In genomic region chr16:2512920-2513404, GRCh38 we compare ENCODE assay signal across 9 cellular contexts. TPM values are rescaled to one million over a fixed set of nuclear protein-coding genes. Genes with fewer than 3 reads are reported as not detected.
DNase-seq lines count a peak whose midpoint lies in the region; ATAC-seq, FAIRE-seq and TF ChIP-seq lines count a peak whose summit lies in the region.
"Had no signal": no experiment of that assay in that cellular context is flagged by ENCODE, and none has a peak within 500 bp of the region (broad histone marks: within the 10 kb centered on the region; RNA-seq: fewer than 3 reads in every experiment).

No MANE protein-coding gene starts in this region.

- H3K27me3 ChIP-seq in CD4-positive, alpha-beta memory T cell (ENCODE audit: insufficient read depth, low read length) = no peaks in the 10 kb centered on the region
- no peaks in the 10 kb centered on the region for H3K27me3 ChIP-seq in iPS DF 6.9 (ENCODE audit: control insufficient read depth, insufficient read depth, low read length)

- H3K27ac Mint-ChIP-seq in CD4-positive, alpha-beta memory T cell = peak overlapping the region; percentile 91 to 97 (median 92)
- peak overlapping the region; percentile 78 for H3K27ac Mint-ChIP-seq in activated CD8-positive, alpha-beta T cell treated with anti-CD3 and anti-CD28 coated beads for 36 hours
- H3K27ac Mint-ChIP-seq in stimulated activated memory B cell treated with anti-CD40 and anti-IgM and Interleukin-4, amounts not matched to agents 10 μg/mL and 1 μg/mL and 100 μg/mL, for 72 hours = peak overlapping the region; percentile 87

- ATAC-seq in HG02678 (IDR thresholded peaks at IDR 0.05; ENCODE audit: unreplicated experiment) = peak; percentile 12
- peak; percentile 11 for ATAC-seq in activated CD8-positive, alpha-beta T cell treated with anti-CD3 and anti-CD28 coated beads for 36 hours
- ATAC-seq in stimulated activated memory B cell treated with anti-CD40 and anti-IgM and Interleukin-4, amounts not matched to agents 10 μg/mL and 1 μg/mL and 100 μg/mL, for 72 hours = no peak
- ATAC-seq in HG03378 (IDR thresholded peaks at IDR 0.05; ENCODE audit: unreplicated experiment) = no peak

- FAIRE-seq in urothelium cell line (lab: Jason Lieb, UNC) = no peak

- intact Hi-C loops in CD4-positive, alpha-beta memory T cell (cut with micrococcal nuclease) = loop anchor here (1.0 to 10.0 kb wide), 8 partner anchors 19 to 358 kb away; partner anchors contain the start of genes CCNF, RNPS1, TBC1D24 and TRAF7
- intact Hi-C loops in activated CD8-positive, alpha-beta T cell treated with anti-CD3 and anti-CD28 coated beads for 36 hours (cut with micrococcal nuclease) = no loop called here

- H3K9me3 Mint-ChIP-seq in CD4-positive, alpha-beta memory T cell = peaks cover 0 to 7% (median 0%) of the 10 kb centered on the region in 8 donors
- H3K9me3 Mint-ChIP-seq in activated CD8-positive, alpha-beta T cell treated with anti-CD3 and anti-CD28 coated beads for 36 hours = no peaks in the 10 kb centered on the region
- H3K9me3 Mint-ChIP-seq in stimulated activated memory B cell treated with anti-CD40 and anti-IgM and Interleukin-4, amounts not matched to agents 10 μg/mL and 1 μg/mL and 100 μg/mL, for 72 hours = no peaks in the 10 kb centered on the region

- H3K27me3 Mint-ChIP-seq in CD4-positive, alpha-beta memory T cell = no peaks in the 10 kb centered on the region
- H3K27me3 Mint-ChIP-seq in activated CD8-positive, alpha-beta T cell treated with anti-CD3 and anti-CD28 coated beads for 36 hours = no peaks in the 10 kb centered on the region
- no peaks in the 10 kb centered on the region for H3K27me3 Mint-ChIP-seq in stimulated activated memory B cell treated with anti-CD40 and anti-IgM and Interleukin-4, amounts not matched to agents 10 μg/mL and 1 μg/mL and 100 μg/mL, for 72 hours

- H3K27ac ChIP-seq in CD4-positive, alpha-beta memory T cell (ENCODE audit: low read depth, low read length) = peak overlapping the region; percentile 94
- no peak overlapping the region for H3K27ac ChIP-seq in iPS DF 6.9 (ENCODE audit: low read length)

- H3K4me3 Mint-ChIP-seq in CD4-positive, alpha-beta memory T cell = peak overlapping the region; percentile 79 to 96 (median 86)
- peak overlapping the region; percentile 90 for H3K4me3 Mint-ChIP-seq in activated CD8-positive, alpha-beta T cell treated with anti-CD3 and anti-CD28 coated beads for 36 hours
- peak overlapping the region; percentile 91 for H3K4me3 Mint-ChIP-seq in stimulated activated memory B cell treated with anti-CD40 and anti-IgM and Interleukin-4, amounts not matched to agents 10 μg/mL and 1 μg/mL and 100 μg/mL, for 72 hours

- H3K4me3 ChIP-seq in CD4-positive, alpha-beta memory T cell (ENCODE audit: low read length in 2 of 2) = peak overlapping the region; percentile 12 to 74
- peak overlapping the region; percentile 97; the same call in 1 of the 2 replicates for H3K4me3 ChIP-seq in iPS DF 6.9 (ENCODE audit: low read length)

- peaks cover 0 to 26% of the 10 kb centered on the region in 2 donors for H3K36me3 Mint-ChIP-seq in CD4-positive, alpha-beta memory T cell
- peaks cover 11% of the 10 kb centered on the region for H3K36me3 Mint-ChIP-seq in activated CD8-positive, alpha-beta T cell treated with anti-CD3 and anti-CD28 coated beads for 36 hours (ENCODE audit: low read depth)
- H3K36me3 Mint-ChIP-seq in stimulated activated memory B cell treated with anti-CD40 and anti-IgM and Interleukin-4, amounts not matched to agents 10 μg/mL and 1 μg/mL and 100 μg/mL, for 72 hours = peaks cover 15% of the 10 kb centered on the region

- DNase-seq in CD4-positive, alpha-beta memory T cell = peak in 1 of 5 donors; percentile 58
- peak; percentile 55 for DNase-seq in activated CD8-positive, alpha-beta T cell treated with anti-CD3 and anti-CD28 coated beads for 36 hours
- DNase-seq in iPS DF 6.9 (ENCODE audit: low read depth, low spot score) (no peak), NCI-H774 (lab: John Stamatoyannopoulos, UW) (no peak), urothelium cell line (ENCODE audit: low spot score) (no peak)

- no CpG with 5 or more reads among the region's 15 CpGs for WGBS in iPS DF 6.9 (ENCODE audit: insufficient coverage, insufficient read length)

- POLR2A ChIA-PET in CD4-positive, alpha-beta memory T cell (lab: Charles Lee; ENCODE audit: partially characterized antibody) = interaction anchor here (0.7 to 6.1 kb wide), 12 partner anchors 12 to 358 kb away, joined by 3 to 101 read pairs (median 4); partner anchors contain the start of genes ABCA3, CEMP1, MLST8 and PDPK1
- POLR2A ChIA-PET in activated CD8-positive, alpha-beta T cell treated with anti-CD3 and anti-CD28 coated beads for 36 hours (lab: Charles Lee) = interaction anchor here (0.8 to 3.7 kb wide), 8 partner anchors 11 to 156 kb away, joined by 3 to 26 read pairs (median 4); partner anchors contain the start of gene CEMP1

- H3K9me3 ChIP-seq in CD4-positive, alpha-beta memory T cell (ENCODE audit: control insufficient read depth in 1 of 2, low read length in 2 of 2) = no peaks in the 10 kb centered on the region
- H3K9me3 ChIP-seq in iPS DF 6.9 (ENCODE audit: control insufficient read depth, insufficient read depth, low read length) = no peaks in the 10 kb centered on the region

- no peaks in the 10 kb centered on the region for H3K36me3 ChIP-seq in CD4-positive, alpha-beta memory T cell (ENCODE audit: insufficient read depth, low read length)
- H3K36me3 ChIP-seq in iPS DF 6.9 (ENCODE audit: control insufficient read depth, insufficient read depth, low read length) = no peaks in the 10 kb centered on the region

- peaks cover 41% of the 10 kb centered on the region for H3K4me1 ChIP-seq in CD4-positive, alpha-beta memory T cell (ENCODE audit: insufficient read depth, low read length)
- peaks cover 10% of the 10 kb centered on the region for H3K4me1 ChIP-seq in iPS DF 6.9 (ENCODE audit: control insufficient read depth, insufficient read depth, low read length)

- no peak for TF ChIP-seq CTCF in activated CD8-positive, alpha-beta T cell treated with anti-CD3 and anti-CD28 coated beads for 36 hours (IDR thresholded peaks at IDR 0.05)

- peaks cover 32 to 57% (median 41%) of the 10 kb centered on the region in 4 donors for H3K4me1 Mint-ChIP-seq in CD4-positive, alpha-beta memory T cell
- peaks cover 42% of the 10 kb centered on the region for H3K4me1 Mint-ChIP-seq in activated CD8-positive, alpha-beta T cell treated with anti-CD3 and anti-CD28 coated beads for 36 hours (ENCODE audit: low read depth)
- peaks cover 84% of the 10 kb centered on the region for H3K4me1 Mint-ChIP-seq in stimulated activated memory B cell treated with anti-CD40 and anti-IgM and Interleukin-4, amounts not matched to agents 10 μg/mL and 1 μg/mL and 100 μg/mL, for 72 hours

- CTCF ChIA-PET in CD4-positive, alpha-beta memory T cell (lab: Charles Lee; ENCODE audit: partially characterized antibody) = interaction anchor here (1.0 kb wide), 1 partner anchor 18 kb away, joined by 3 read pairs; the partner anchor contains the start of gene CEMP1
- CTCF ChIA-PET in activated CD8-positive, alpha-beta T cell treated with anti-CD3 and anti-CD28 coated beads for 36 hours (lab: Charles Lee) = interaction anchor here (1.8 kb wide), 1 partner anchor 12 kb away, joined by 6 read pairs; no protein-coding TSS in a partner anchor

RNA-seq across cellular contexts. Expression of gene ATP6V0C, which starts 0.8 kb away (rescaled TPM):
- total RNA-seq in CD4-positive, alpha-beta memory T cell = 100 to 1,000 TPM; 125 to 129 TPM
- polyA plus RNA-seq in CD4-positive, alpha-beta memory T cell = 10 to 100 TPM; 57.5 to 81.6 TPM
- total RNA-seq in activated CD8-positive, alpha-beta T cell treated with anti-CD3 and anti-CD28 coated beads for 36 hours = 10 to 100 TPM; 85.9 to 88.6 TPM

RNA-seq across cellular contexts. Expression of gene AMDHD2, which starts 7.2 kb away (rescaled TPM):
- total RNA-seq in CD4-positive, alpha-beta memory T cell = 100 to 1,000 TPM; 114 to 121 TPM
- 10 to 100 TPM; 17.0 to 22.3 TPM for polyA plus RNA-seq in CD4-positive, alpha-beta memory T cell
- total RNA-seq in activated CD8-positive, alpha-beta T cell treated with anti-CD3 and anti-CD28 coated beads for 36 hours = 10 to 100 TPM; 28.2 to 29.0 TPM

RNA-seq across cellular contexts. Expression of gene CEMP1, which starts 18.2 kb away (rescaled TPM):
- total RNA-seq in CD4-positive, alpha-beta memory T cell = 1 to 10 TPM; 1.7 to 3.0 TPM
- 1 to 10 TPM; 1.9 to 5.0 TPM for polyA plus RNA-seq in CD4-positive, alpha-beta memory T cell
- not detected for total RNA-seq in activated CD8-positive, alpha-beta T cell treated with anti-CD3 and anti-CD28 coated beads for 36 hours
- total RNA-seq: M059J had no signal

RNA-seq across cellular contexts. Expression of gene PDPK1, which starts 24.9 kb away (rescaled TPM):
- total RNA-seq in CD4-positive, alpha-beta memory T cell = 10 to 100 TPM; 61.2 to 71.3 TPM
- polyA plus RNA-seq in CD4-positive, alpha-beta memory T cell = 10 to 100 TPM; 26.4 to 42.1 TPM
- total RNA-seq in activated CD8-positive, alpha-beta T cell treated with anti-CD3 and anti-CD28 coated beads for 36 hours = 10 to 100 TPM; 32.4 to 33.9 TPM

RNA-seq across cellular contexts. Expression of gene TBC1D24, which starts 38.0 kb away (rescaled TPM):
- 10 to 100 TPM in 1 of 2 experiments, 1 to 10 TPM in 1; 9.6 to 13.7 TPM for total RNA-seq in CD4-positive, alpha-beta memory T cell
- 1 to 10 TPM; 1.3 to 1.8 TPM for polyA plus RNA-seq in CD4-positive, alpha-beta memory T cell
- 10 to 100 TPM; 16.6 to 16.7 TPM for total RNA-seq in activated CD8-positive, alpha-beta T cell treated with anti-CD3 and anti-CD28 coated beads for 36 hours

Comparison
In these comparisons a context has a peak if more than half of its experiments do, and no peak if none do; other contexts are left out.
1. ATAC-seq: peak in HG02678 (single experiment) and activated CD8-positive, alpha-beta T cell treated with anti-CD3 and anti-CD28 coated beads for 36 hours (single experiment); none in stimulated activated memory B cell treated with anti-CD40 and anti-IgM and Interleukin-4, amounts not matched to agents 10 μg/mL and 1 μg/mL and 100 μg/mL, for 72 hours (single experiment) and HG03378 (single experiment).
2. Peak in every context shown above with its lines, with median percentiles within 50 percentile points of each other: H3K27ac Mint-ChIP-seq and H3K4me3 Mint-ChIP-seq.